8 cellular contexts compared by ENCODE assay signal in genomic region chr10:102408081-102408727, GRCh38. TPM values are rescaled to one million over a fixed set of nuclear protein-coding genes. Genes with fewer than 3 reads are reported as not detected.
A peak's percentile ranks its signal among the peaks of the same experiment; 100 is the strongest.
DNase-seq lines count a peak whose midpoint lies in the region; ATAC-seq and TF ChIP-seq lines count a peak whose summit lies in the region.

No MANE protein-coding gene starts in this region.

- no peaks in the 10 kb centered on the region for H3K9me3 ChIP-seq in left lung
- no peaks in the 10 kb centered on the region for H3K9me3 ChIP-seq in transverse colon

- peaks cover 0 to 24% of the 10 kb centered on the region in 2 donors for H3K4me1 ChIP-seq in left lung
- peaks cover 11 to 21% (median 15%) of the 10 kb centered on the region in 4 donors for H3K4me1 ChIP-seq in transverse colon

- peak overlapping the region; percentile 25 to 36 for H3K4me3 ChIP-seq in left lung
- peak overlapping the region; percentile 31 to 65 (median 44) for H3K4me3 ChIP-seq in transverse colon

- H3K27me3 ChIP-seq in left lung, result peaks cover 34 to 65% of the 10 kb centered on the region in 2 donors
- H3K27me3 ChIP-seq in transverse colon, result peaks cover 52% of the 10 kb centered on the region

- peaks cover 7% of the 10 kb centered on the region for H3K27me3 Mint-ChIP-seq in activated naive CD8-positive, alpha-beta T cell treated with anti-CD3 and anti-CD28 coated beads for 36 hours

- TF ChIP-seq POLR2A in transverse colon (IDR thresholded peaks at IDR 0.05), result peak; percentile 48

- peak; percentile 99 for TF ChIP-seq EP300 in transverse colon (IDR thresholded peaks at IDR 0.05; ENCODE audit: low read depth)

- TF ChIP-seq CTCF in left lung (IDR thresholded peaks at IDR 0.05) (no peak), transverse colon (IDR thresholded peaks at IDR 0.05) (no peak)

- no peak for ATAC-seq in Right ventricle myocardium inferior
- no peak for ATAC-seq in left cardiac atrium
- no peak for ATAC-seq in left lung
- no peak for ATAC-seq in GM21717 (IDR thresholded peaks at IDR 0.05; ENCODE audit: unreplicated experiment)
- ATAC-seq in GM21825 (IDR thresholded peaks at IDR 0.05; ENCODE audit: unreplicated experiment), result no peak

- peaks cover 1% of the 10 kb centered on the region for H3K36me3 Mint-ChIP-seq in activated naive CD8-positive, alpha-beta T cell treated with anti-CD3 and anti-CD28 coated beads for 36 hours

- DNase-seq in Right ventricle myocardium inferior (ENCODE audit: missing footprints) (peak; percentile 22), left cardiac atrium (no peak), left lung (no peak), transverse colon (peak; percentile 47)
- no peak for DNase-seq in activated naive CD8-positive, alpha-beta T cell treated with anti-CD3 and anti-CD28 coated beads for 36 hours
- DNase-seq in effector CD8-positive, alpha-beta T cell (lab: John Stamatoyannopoulos, UW), result no peak

- 20 to 53% methylated on average over 3 to 15 of the region's 15 CpGs for WGBS in transverse colon (ENCODE audit: low coverage in 1 of 2), 2 donors

- peaks cover 50% of the 10 kb centered on the region for H3K4me1 Mint-ChIP-seq in activated naive CD8-positive, alpha-beta T cell treated with anti-CD3 and anti-CD28 coated beads for 36 hours

- H3K9me3 Mint-ChIP-seq in activated naive CD8-positive, alpha-beta T cell treated with anti-CD3 and anti-CD28 coated beads for 36 hours, result no peaks in the 10 kb centered on the region

- H3K27ac Mint-ChIP-seq in activated naive CD8-positive, alpha-beta T cell treated with anti-CD3 and anti-CD28 coated beads for 36 hours, result peak overlapping the region; percentile 0

- H3K27ac ChIP-seq in left lung (no peak overlapping the region), transverse colon (peak overlapping the region; percentile 73 to 99 (median 90))

- in situ Hi-C loops in transverse colon (cut with MboI; ENCODE audit: low pct_ligation_motif_present in 1 of 4, low pct_unique_long_range_greater_than_20kb in 1 of 4, low sequenced_read_pairs in 3 of 4), result no loop called here

- peaks cover 0 to 5% of the 10 kb centered on the region in 2 donors for H3K36me3 ChIP-seq in left lung
- H3K36me3 ChIP-seq in transverse colon, result no peaks in the 10 kb centered on the region

- peak overlapping the region; percentile 70 for H3K4me3 Mint-ChIP-seq in activated naive CD8-positive, alpha-beta T cell treated with anti-CD3 and anti-CD28 coated beads for 36 hours

- intact Hi-C loops in Right ventricle myocardium inferior (cut with DNase I) (no loop called here), left cardiac atrium (cut with DNase I) (no loop called here), left lung (cut with DNase I) (no loop called here), transverse colon (cut with DNase I; ENCODE audit: low total_unique reads) (no loop called here)

RNA-seq across cellular contexts. Expression of gene PSD, which starts 10.4 kb away (rescaled TPM):
- 0.49 TPM for total RNA-seq in Right ventricle myocardium inferior
- total RNA-seq in left cardiac atrium, result 1 to 10 TPM; 2.3 to 3.4 TPM
- 1 to 10 TPM; 5.2 to 7.6 TPM for total RNA-seq in activated naive CD8-positive, alpha-beta T cell treated with anti-CD3 and anti-CD28 coated beads for 36 hours
- total RNA-seq in left lung, result 1 to 10 TPM; 1.4 to 5.4 TPM
- 10 to 100 TPM; 38.9 to 56.1 (median 49.4) TPM for total RNA-seq in transverse colon

RNA-seq across cellular contexts. Expression of gene FBXL15, which starts 12.4 kb away (rescaled TPM):
- total RNA-seq in Right ventricle myocardium inferior, result 8.4 TPM
- total RNA-seq in left cardiac atrium, result 10 to 100 TPM; 13.1 to 14.0 TPM
- total RNA-seq in activated naive CD8-positive, alpha-beta T cell treated with anti-CD3 and anti-CD28 coated beads for 36 hours, result 10 to 100 TPM; 11.7 to 13.0 TPM
- 10 to 100 TPM; 17.4 to 18.7 TPM for total RNA-seq in left lung
- 10 to 100 TPM; 16.7 to 56.3 (median 46.0) TPM for total RNA-seq in transverse colon

RNA-seq across cellular contexts. Expression of gene NFKB2, which starts 12.7 kb away (rescaled TPM):
- 15.1 TPM for total RNA-seq in Right ventricle myocardium inferior
- 10 to 100 TPM; 16.1 to 24.9 TPM for total RNA-seq in left cardiac atrium
- total RNA-seq in activated naive CD8-positive, alpha-beta T cell treated with anti-CD3 and anti-CD28 coated beads for 36 hours, result 100 to 1,000 TPM; 247 to 263 TPM
- 10 to 100 TPM; 37.0 to 50.2 TPM for total RNA-seq in left lung
- total RNA-seq in transverse colon, result 10 to 100 TPM in 3 of 4 donors, 1 to 10 TPM in 1; 4.4 to 24.5 (median 17.8) TPM

RNA-seq across cellular contexts. Expression of gene CUEDC2, which starts 24.2 kb away (rescaled TPM):
- total RNA-seq in Right ventricle myocardium inferior, result 84.5 TPM
- 10 to 100 TPM; 61.8 to 66.3 TPM for total RNA-seq in left cardiac atrium
- total RNA-seq in activated naive CD8-positive, alpha-beta T cell treated with anti-CD3 and anti-CD28 coated beads for 36 hours, result 10 to 100 TPM; 66.3 to 73.8 TPM
- total RNA-seq in left lung, result 10 to 100 TPM; 47.0 to 48.2 TPM
- total RNA-seq in transverse colon, result 10 to 100 TPM in 3 of 4 donors, 1 to 10 TPM in 1; 5.2 to 35.2 (median 33.5) TPM

RNA-seq across cellular contexts. Expression of gene C10orf95, which starts 43.1 kb away (rescaled TPM):
- not detected for total RNA-seq in Right ventricle myocardium inferior
- not detected for total RNA-seq in left cardiac atrium
- total RNA-seq in activated naive CD8-positive, alpha-beta T cell treated with anti-CD3 and anti-CD28 coated beads for 36 hours, result under 1 TPM; 0.49 to 0.62 TPM
- total RNA-seq in left lung, result 1 to 10 TPM; 5.6 to 7.3 TPM
- total RNA-seq in transverse colon, result 10 to 100 TPM in 1 of 4 donors, 1 to 10 TPM in 1, under 1 TPM in 2; 0.48 to 34.4 (median 1.1) TPM

Comparison
In these comparisons a context has a peak if more than half of its experiments do, and no peak if none do; other contexts are left out.
1. DNase-seq: peak in Right ventricle myocardium inferior (single experiment) and transverse colon (single experiment); none in left cardiac atrium (single experiment), activated naive CD8-positive, alpha-beta T cell treated with anti-CD3 and anti-CD28 coated beads for 36 hours (single experiment), left lung (0 of 2) and effector CD8-positive, alpha-beta T cell (single experiment).
2. H3K27ac ChIP-seq: peak in transverse colon (4 of 4); none in left lung (0 of 2).
3. RNA of gene PSD, which starts 10.4 kb away (total RNA-seq): 38.9 to 56.1 TPM in transverse colon; 5.2 to 7.6 TPM in activated naive CD8-positive, alpha-beta T cell treated with anti-CD3 and anti-CD28 coated beads for 36 hours, 1.4 to 5.4 TPM in left lung, 2.3 to 3.4 TPM in left cardiac atrium and 0.49 TPM in Right ventricle myocardium inferior (single experiment); every median in the first group is over 4 times any median in the second.
4. RNA of gene NFKB2, which starts 12.7 kb away (total RNA-seq): 247 to 263 TPM in activated naive CD8-positive, alpha-beta T cell treated with anti-CD3 and anti-CD28 coated beads for 36 hours; 37.0 to 50.2 TPM in left lung, 16.1 to 24.9 TPM in left cardiac atrium, 4.4 to 24.5 TPM in transverse colon and 15.1 TPM in Right ventricle myocardium inferior (single experiment); every median in the first group is over 4 times any median in the second.